ENCODE assay signal across 21 cellular contexts in the genomic region with DNA sequence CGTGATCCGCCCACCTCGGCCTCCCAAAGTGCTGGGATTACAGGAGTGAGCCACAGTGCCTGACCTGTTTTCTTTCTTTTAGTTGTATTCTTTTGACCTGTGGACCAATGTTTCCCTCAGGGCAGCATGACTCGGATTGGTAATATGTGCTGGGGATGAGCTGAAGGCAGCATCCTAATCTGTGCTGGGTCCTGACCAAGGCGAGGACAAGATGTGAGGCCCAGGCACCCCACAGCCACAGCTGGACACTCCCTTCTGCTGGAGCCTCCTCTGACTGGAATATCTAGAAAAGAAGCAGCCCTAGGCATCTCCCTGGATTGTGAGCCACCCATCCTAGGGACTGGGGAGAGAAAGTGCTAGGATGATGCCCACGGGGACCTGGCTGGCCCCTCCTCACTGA.
DNase-seq lines count a peak whose midpoint lies in the region; ATAC-seq and TF ChIP-seq lines count a peak whose summit lies in the region.
"Had no signal": no experiment of that assay in that cellular context is flagged by ENCODE, and none has a peak within 500 bp of the region (broad histone marks: within the 10 kb centered on the region; RNA-seq: fewer than 3 reads in every experiment).

No MANE protein-coding gene starts in this region.

- no peaks in the 10 kb centered on the region for H3K9me3 Mint-ChIP-seq in activated CD4-positive, alpha-beta memory T cell treated with anti-CD3 and anti-CD28 coated beads, Interleukin-2, amount 10 ng/mL, durations not matched to agents 7 days and 5 days
- no peaks in the 10 kb centered on the region for H3K9me3 Mint-ChIP-seq in activated CD4-positive, alpha-beta memory T cell treated with anti-CD3 and anti-CD28 coated beads for 36 hours
- H3K9me3 Mint-ChIP-seq: activated CD8-positive, alpha-beta T cell treated with anti-CD3 and anti-CD28 coated beads for 36 hours; CD4-positive, CD25-positive, alpha-beta regulatory T cell; naive thymus-derived CD8-positive, alpha-beta T cell had no signal

- H3K36me3 ChIP-seq in brain microvascular endothelial cell (replicated peaks) = no peaks in the 10 kb centered on the region

- no peak for TF ChIP-seq CTCF in brain microvascular endothelial cell (IDR thresholded peaks at IDR 0.05; ENCODE audit: low read depth, low read length, missing control alignments)

- DNase-seq in activated CD4-positive, alpha-beta memory T cell treated with anti-CD3 and anti-CD28 coated beads, Interleukin-2, amount 10 ng/mL, durations not matched to agents 7 days and 5 days = no peak
- no peak for DNase-seq in activated CD4-positive, alpha-beta memory T cell treated with anti-CD3 and anti-CD28 coated beads for 36 hours
- peak; percentile 12 for DNase-seq in brain microvascular endothelial cell
- peak; percentile 79 for DNase-seq in islet precursor cell
- DNase-seq in NCI-H82 treated with DMSO at 0.1 percent for 48 hours (lab: John Stamatoyannopoulos, UW; ENCODE audit: unreplicated experiment) = no peak
- DNase-seq in DMS153 (lab: John Stamatoyannopoulos, UW) = no peak
- no peak for DNase-seq in NCI-H2029 treated with DMSO at 0.1 percent for 48 hours (lab: John Stamatoyannopoulos, UW)
- DNase-seq: activated CD8-positive, alpha-beta T cell treated with anti-CD3 and anti-CD28 coated beads for 36 hours; activated naive CD4-positive, alpha-beta T cell treated with anti-CD3 and anti-CD28 coated beads, Interleukin-2, amount 50 U/mL, for 16 hours; activated T-cell treated with anti-CD3 and anti-CD28 coated beads, Interleukin-2, amount 50 U/mL, for 48 hours; CD4-positive, CD25-positive, alpha-beta regulatory T cell; DMS79; H9; KG1; NCI-H1092 treated with DMSO at 0.1 percent for 48 hours; NCI-H526; small intestine; stimulated activated CD4-positive, alpha-beta T cell treated with anti-CD3 and anti-CD28 coated beads, Interleukin-4, amount 100 ng/mL, for 4 hours had no signal

- intact Hi-C loops in activated CD4-positive, alpha-beta memory T cell treated with anti-CD3 and anti-CD28 coated beads for 36 hours (cut with micrococcal nuclease) = no loop called here

- POLR2A ChIA-PET in activated CD4-positive, alpha-beta memory T cell treated with anti-CD3 and anti-CD28 coated beads, Interleukin-2, amount 10 ng/mL, durations not matched to agents 7 days and 5 days (lab: Charles Lee) = interaction anchor here (1.0 to 1.7 kb wide), 2 partner anchors 8 to 85 kb away, joined by 3 read pairs; no protein-coding TSS in a partner anchor
- POLR2A ChIA-PET in activated CD4-positive, alpha-beta memory T cell treated with anti-CD3 and anti-CD28 coated beads for 36 hours (lab: Charles Lee) = no interaction called here

- peaks cover 8% of the 10 kb centered on the region for H3K27me3 Mint-ChIP-seq in activated CD4-positive, alpha-beta memory T cell treated with anti-CD3 and anti-CD28 coated beads, Interleukin-2, amount 10 ng/mL, durations not matched to agents 7 days and 5 days
- H3K27me3 Mint-ChIP-seq in activated CD4-positive, alpha-beta memory T cell treated with anti-CD3 and anti-CD28 coated beads for 36 hours = peaks cover 9% of the 10 kb centered on the region

- H3K27ac Mint-ChIP-seq in activated CD4-positive, alpha-beta memory T cell treated with anti-CD3 and anti-CD28 coated beads, Interleukin-2, amount 10 ng/mL, durations not matched to agents 7 days and 5 days = peak overlapping the region; percentile 75
- no peak overlapping the region for H3K27ac Mint-ChIP-seq in activated CD4-positive, alpha-beta memory T cell treated with anti-CD3 and anti-CD28 coated beads for 36 hours
- H3K27ac Mint-ChIP-seq: activated CD8-positive, alpha-beta T cell treated with anti-CD3 and anti-CD28 coated beads for 36 hours; H9; naive thymus-derived CD8-positive, alpha-beta T cell; progenitor cell of endocrine pancreas had no signal

- no peaks in the 10 kb centered on the region for H3K36me3 Mint-ChIP-seq in activated CD4-positive, alpha-beta memory T cell treated with anti-CD3 and anti-CD28 coated beads, Interleukin-2, amount 10 ng/mL, durations not matched to agents 7 days and 5 days (ENCODE audit: low read depth)
- no peaks in the 10 kb centered on the region for H3K36me3 Mint-ChIP-seq in activated CD4-positive, alpha-beta memory T cell treated with anti-CD3 and anti-CD28 coated beads for 36 hours
- H3K36me3 Mint-ChIP-seq: CD4-positive, CD25-positive, alpha-beta regulatory T cell; naive thymus-derived CD8-positive, alpha-beta T cell had no signal

- CTCF ChIA-PET in activated CD4-positive, alpha-beta memory T cell treated with anti-CD3 and anti-CD28 coated beads, Interleukin-2, amount 10 ng/mL, durations not matched to agents 7 days and 5 days (lab: Charles Lee) = interaction anchor here (1.1 to 1.4 kb wide), 2 partner anchors 74 to 98 kb away, joined by 3 to 6 read pairs; no protein-coding TSS in a partner anchor
- CTCF ChIA-PET in activated CD4-positive, alpha-beta memory T cell treated with anti-CD3 and anti-CD28 coated beads for 36 hours (lab: Charles Lee) = no interaction called here

- H3K27ac ChIP-seq in brain microvascular endothelial cell = no peak overlapping the region

- H3K27me3 ChIP-seq in brain microvascular endothelial cell (replicated peaks) = no peaks in the 10 kb centered on the region

- ATAC-seq in HG02885 (IDR thresholded peaks at IDR 0.05; ENCODE audit: poor library complexity, unreplicated experiment) = no peak
- ATAC-seq: activated CD8-positive, alpha-beta T cell treated with anti-CD3 and anti-CD28 coated beads for 36 hours; naive thymus-derived CD8-positive, alpha-beta T cell had no signal

- in situ Hi-C loops in brain microvascular endothelial cell (cut with HindIII; ENCODE audit: low pct_ligation_motif_present, low sequenced_read_pairs) = no loop called here

- H3K4me3 ChIP-seq in brain microvascular endothelial cell (ENCODE audit: low read depth, low read length) = no peak overlapping the region

- no peak overlapping the region for H3K4me3 Mint-ChIP-seq in activated CD4-positive, alpha-beta memory T cell treated with anti-CD3 and anti-CD28 coated beads, Interleukin-2, amount 10 ng/mL, durations not matched to agents 7 days and 5 days
- H3K4me3 Mint-ChIP-seq in activated CD4-positive, alpha-beta memory T cell treated with anti-CD3 and anti-CD28 coated beads for 36 hours = no peak overlapping the region
- H3K4me3 Mint-ChIP-seq: activated CD8-positive, alpha-beta T cell treated with anti-CD3 and anti-CD28 coated beads for 36 hours; H9; naive thymus-derived CD8-positive, alpha-beta T cell had no signal

- H3K4me1 Mint-ChIP-seq in activated CD4-positive, alpha-beta memory T cell treated with anti-CD3 and anti-CD28 coated beads, Interleukin-2, amount 10 ng/mL, durations not matched to agents 7 days and 5 days = peaks cover 40% of the 10 kb centered on the region
- peaks cover 9% of the 10 kb centered on the region for H3K4me1 Mint-ChIP-seq in activated CD4-positive, alpha-beta memory T cell treated with anti-CD3 and anti-CD28 coated beads for 36 hours (ENCODE audit: low read depth)

Comparison
In these comparisons a context has a peak if more than half of its experiments do, and no peak if none do; other contexts are left out.
1. DNase-seq: peak in brain microvascular endothelial cell (single experiment) and islet precursor cell (single experiment); none in activated CD4-positive, alpha-beta memory T cell treated with anti-CD3 and anti-CD28 coated beads, Interleukin-2, amount 10 ng/mL, durations not matched to agents 7 days and 5 days (single experiment), activated CD4-positive, alpha-beta memory T cell treated with anti-CD3 and anti-CD28 coated beads for 36 hours (single experiment), NCI-H82 treated with DMSO at 0.1 percent for 48 hours (single experiment), DMS153 (single experiment) and NCI-H2029 treated with DMSO at 0.1 percent for 48 hours (single experiment).